9 cellular contexts compared by ENCODE assay signal in the genomic region with DNA sequence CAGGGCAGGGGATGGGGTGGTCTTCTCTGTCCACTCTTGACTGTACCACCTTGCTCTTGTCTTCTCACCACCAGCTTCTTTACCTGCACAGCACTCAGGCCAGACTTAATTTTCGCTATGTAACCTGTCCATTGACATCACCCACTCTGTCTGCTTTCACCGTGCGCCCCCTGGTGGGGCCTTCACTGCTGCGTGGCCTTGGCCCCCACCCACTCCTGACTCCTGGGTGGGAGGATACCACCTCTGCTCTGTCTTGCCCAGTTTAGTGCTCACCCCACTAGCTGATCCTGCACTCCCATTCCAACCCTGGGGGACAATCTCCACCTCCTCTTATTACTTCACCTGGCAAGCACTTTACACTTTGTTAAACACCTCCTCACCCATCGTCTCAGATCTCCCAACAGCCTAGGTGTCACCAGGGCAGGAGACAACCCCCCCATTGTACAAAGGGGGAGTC. TPM values are rescaled to one million over a fixed set of nuclear protein-coding genes. Genes with fewer than 3 reads are reported as not detected.
DNase-seq lines count a peak whose midpoint lies in the region; ATAC-seq and TF ChIP-seq lines count a peak whose summit lies in the region.
"Had no signal": no experiment of that assay in that cellular context is flagged by ENCODE, and none has a peak within 500 bp of the region (broad histone marks: within the 10 kb centered on the region; RNA-seq: fewer than 3 reads in every experiment).

No MANE protein-coding gene starts in this region.

- intact Hi-C loops in dorsolateral prefrontal cortex (cut with DNase I): no loop called here

- peaks cover 17% of the 10 kb centered on the region for H3K4me1 Mint-ChIP-seq in mesothelial cell of epicardium
- H3K4me1 Mint-ChIP-seq: activated naive CD4-positive, alpha-beta T cell treated with anti-CD3 and anti-CD28 coated beads, Interleukin-2, amount 50 U/mL, for 24 hours had no signal

- H3K27me3 Mint-ChIP-seq in mesothelial cell of epicardium (ENCODE audit: low read depth): peaks cover 28% of the 10 kb centered on the region

- ATAC-seq in HG03439 (IDR thresholded peaks at IDR 0.05; ENCODE audit: unreplicated experiment): no peak
- no peak for ATAC-seq in GM18861 (IDR thresholded peaks at IDR 0.05; ENCODE audit: unreplicated experiment)

- DNase-seq in NCI-H2029 treated with DMSO at 0.1 percent for 48 hours (lab: John Stamatoyannopoulos, UW) (peak; percentile 34), dorsolateral prefrontal cortex (peak in 5 of 10 donors; percentile 19 to 54 (median 46)), mesothelial cell of epicardium (ENCODE audit: low spot score in 2 of 2, unreplicated experiment in 2 of 2) (peak; percentile 65 to 83)
- DNase-seq in activated CD4-positive, alpha-beta T cell treated with anti-CD3 and anti-CD28 coated beads, Interleukin-2, amount 50 U/mL, for 24 hours (ENCODE audit: low read depth in 1 of 2, low spot score in 1 of 2): peak; percentile 61 to 68
- DNase-seq in stimulated activated CD8-positive, alpha-beta memory T cell treated with anti-CD3 and anti-CD28 coated beads, Interleukin-7, amount 100 ng/mL, for 1 hour (ENCODE audit: low read depth in 2 of 2): peak; percentile 51 to 67

- no peaks in the 10 kb centered on the region for H3K27me3 ChIP-seq in dorsolateral prefrontal cortex

- no peak overlapping the region for H3K27ac ChIP-seq in dorsolateral prefrontal cortex

- H3K27ac Mint-ChIP-seq in mesothelial cell of epicardium: no peak overlapping the region
- H3K27ac Mint-ChIP-seq: activated naive CD4-positive, alpha-beta T cell treated with anti-CD3 and anti-CD28 coated beads, Interleukin-2, amount 50 U/mL, for 24 hours had no signal

- H3K4me3 Mint-ChIP-seq in mesothelial cell of epicardium: no peak overlapping the region
- H3K4me3 Mint-ChIP-seq: activated naive CD4-positive, alpha-beta T cell treated with anti-CD3 and anti-CD28 coated beads, Interleukin-2, amount 50 U/mL, for 24 hours had no signal

- no peaks in the 10 kb centered on the region for H3K36me3 Mint-ChIP-seq in mesothelial cell of epicardium
- H3K36me3 Mint-ChIP-seq: activated naive CD4-positive, alpha-beta T cell treated with anti-CD3 and anti-CD28 coated beads, Interleukin-2, amount 50 U/mL, for 24 hours had no signal

- peak; percentile 21 for TF ChIP-seq CTCF in GM12801 (IDR thresholded peaks at IDR 0.05; ENCODE audit: extremely low read depth, insufficient read length)
- peak; percentile 28 to 85 (median 71) for TF ChIP-seq CTCF in dorsolateral prefrontal cortex (IDR thresholded peaks at IDR 0.05 in 54 of 56, conservative IDR thresholded peaks at IDR 0.05 in 2 of 56; ENCODE audit: low read depth in 1 of 56, partially characterized antibody in 56 of 56)
- peak; percentile 79 for TF ChIP-seq CTCF in mesothelial cell of epicardium (IDR thresholded peaks at IDR 0.05; ENCODE audit: unreplicated experiment)

- no peak overlapping the region for H3K4me3 ChIP-seq in dorsolateral prefrontal cortex

- no peaks in the 10 kb centered on the region for H3K9me3 Mint-ChIP-seq in mesothelial cell of epicardium
- H3K9me3 Mint-ChIP-seq: activated naive CD4-positive, alpha-beta T cell treated with anti-CD3 and anti-CD28 coated beads, Interleukin-2, amount 50 U/mL, for 24 hours had no signal

RNA-seq across cellular contexts. Expression of a gene that starts 17.7 kb away (rescaled TPM):
- 10 to 100 TPM in 115 of 120 experiments, 1 to 10 TPM in 5; 7.9 to 65.0 (median 17.4) TPM for total RNA-seq in dorsolateral prefrontal cortex
- 34.3 to 38.0 TPM (median 36.4 TPM) in 3 replicates for total RNA-seq in mesothelial cell of epicardium

RNA-seq across cellular contexts. Expression of a gene that starts 32.0 kb away (rescaled TPM):
- total RNA-seq in dorsolateral prefrontal cortex (10 to 100 TPM in 3 of 120 experiments, 1 to 10 TPM in 117; 1.2 to 13.0 (median 4.9) TPM), mesothelial cell of epicardium (5.2 to 6.8 TPM (median 5.3 TPM) in 3 replicates)

Comparison
In these comparisons a context has a peak if more than half of its experiments do, and no peak if none do; other contexts are left out.
1. CTCF ChIP-seq: peak in every context shown above with its lines; median percentile 79 in mesothelial cell of epicardium; 71 in dorsolateral prefrontal cortex; 21 in GM12801.